ENCODE assay signal across 1 cellular context in genomic region chr12:120091371-120092090, GRCh38.
TF ChIP-seq lines count a peak whose summit lies in the region.

No MANE protein-coding gene starts in this region.

TF ChIP-seq in HEK293, 187 proteins besides CTCF, POLR2A, EP300 and RAD21 (continued from another document):
- TF ChIP-seq ZSCAN18 (tag by site-specific recombination; IDR thresholded peaks at IDR 0.05) (0 out of 2 replicates have a peak, but pooled peaks have one; percentile 78), ZNF248 (tag by site-specific recombination; IDR thresholded peaks at IDR 0.05) (peak; percentile 83; the same call in 1 of the 2 replicates), ZNF112 (tag by site-specific recombination; IDR thresholded peaks at IDR 0.05) (peak; percentile 95), ZNF48 (tag by site-specific recombination; IDR thresholded peaks at IDR 0.05) (no peak), ZNF311 (tag by site-specific recombination; IDR thresholded peaks at IDR 0.05; ENCODE audit: borderline replicate concordance) (peak; percentile 81; the same call in 1 of the 2 replicates), WT1 (tag by site-specific recombination; IDR thresholded peaks at IDR 0.05) (no peak), ZNF513 (tag by site-specific recombination; IDR thresholded peaks at IDR 0.05) (no peak), ZBTB26 (tag by site-specific recombination; optimal IDR thresholded peaks at IDR 0.05) (no peak), MZF1 (tag by site-specific recombination; IDR thresholded peaks at IDR 0.05; ENCODE audit: borderline replicate concordance) (0 out of 2 replicates have a peak, but pooled peaks have one; percentile 46), ZNF561 (tag by site-specific recombination; IDR thresholded peaks at IDR 0.05; ENCODE audit: borderline replicate concordance) (peak; percentile 37; the same call in 1 of the 2 replicates), ZSCAN16 (tag by site-specific recombination; IDR thresholded peaks at IDR 0.05) (no peak)
TF ChIP-seq in HEK293: peak in this region for 30.
